9 cellular contexts compared by ENCODE assay signal in genomic region chr5:142320851-142321560, GRCh38. TPM values are rescaled to one million over a fixed set of nuclear protein-coding genes. Genes with fewer than 3 reads are reported as not detected.
DNase-seq lines count a peak whose midpoint lies in the region; ATAC-seq and TF ChIP-seq lines count a peak whose summit lies in the region.
"Had no signal": no experiment of that assay in that cellular context is flagged by ENCODE, and none has a peak within 500 bp of the region (broad histone marks: within the 10 kb centered on the region; RNA-seq: fewer than 3 reads in every experiment).

No MANE protein-coding gene starts in this region.

- H3K27me3 ChIP-seq in BLaER1 (no peaks in the 10 kb centered on the region), endodermal cell (ENCODE audit: control insufficient read depth, insufficient read depth, low read length, poor library complexity, severe bottlenecking) (no peaks in the 10 kb centered on the region), muscle layer of duodenum (ENCODE audit: low read depth, low read length) (no peaks in the 10 kb centered on the region)

- no peaks in the 10 kb centered on the region; the same call in 1 of the 2 replicates for H4K20me1 ChIP-seq in BLaER1

- H3K9me3 ChIP-seq in BLaER1 (no peaks in the 10 kb centered on the region), endodermal cell (ENCODE audit: control insufficient read depth, low read length) (no peaks in the 10 kb centered on the region), muscle layer of duodenum (ENCODE audit: control insufficient read depth in 1 of 2, low read length in 2 of 2) (no peaks in the 10 kb centered on the region)

- peak overlapping the region; percentile 94 for H3K4me2 ChIP-seq in BLaER1

- peak overlapping the region; percentile 80 for H3K27ac Mint-ChIP-seq in endodermal cell
- no peak overlapping the region for H3K27ac Mint-ChIP-seq in activated T-helper 17 cell treated with anti-CD3 and anti-CD28 coated beads, Interleukin-2, amount 50 U/mL, for 72 hours

- H3K36me3 Mint-ChIP-seq in endodermal cell (ENCODE audit: low read depth), result peaks cover 75% of the 10 kb centered on the region
- H3K36me3 Mint-ChIP-seq in activated T-helper 17 cell treated with anti-CD3 and anti-CD28 coated beads, Interleukin-2, amount 50 U/mL, for 72 hours (ENCODE audit: low read depth), result no peaks in the 10 kb centered on the region

- TF ChIP-seq CTCF in endodermal cell (conservative IDR thresholded peaks at IDR 0.05), result no peak

- H3K4me1 Mint-ChIP-seq in endodermal cell, result peaks cover 52% of the 10 kb centered on the region
- peaks cover 7% of the 10 kb centered on the region for H3K4me1 Mint-ChIP-seq in activated T-helper 17 cell treated with anti-CD3 and anti-CD28 coated beads, Interleukin-2, amount 50 U/mL, for 72 hours

- H3K36me3 ChIP-seq in BLaER1 (no peaks in the 10 kb centered on the region), endodermal cell (ENCODE audit: control insufficient read depth, insufficient read depth, low read length) (peaks cover 60% of the 10 kb centered on the region), muscle layer of duodenum (ENCODE audit: control insufficient read depth in 1 of 2, insufficient read depth in 2 of 2, low read length in 2 of 2) (peaks cover 0 to 10% of the 10 kb centered on the region in 2 donors)

- ATAC-seq in HG02759 (IDR thresholded peaks at IDR 0.05; ENCODE audit: unreplicated experiment) (no peak), GM21367 (IDR thresholded peaks at IDR 0.05; ENCODE audit: unreplicated experiment) (no peak)
- no peak for ATAC-seq in activated T-helper 17 cell treated with anti-CD3 and anti-CD28 coated beads, Interleukin-2, amount 50 U/mL, for 72 hours (replicated peaks)

- H3K4me3 ChIP-seq in BLaER1 (peak overlapping the region; percentile 58), endodermal cell (ENCODE audit: low read length) (peak overlapping the region; percentile 96), muscle layer of duodenum (ENCODE audit: low read depth in 1 of 2, low read length in 2 of 2) (peak overlapping the region; percentile 45 to 48)

- 17 to 18% methylated on average over 3 to 8 of the region's 8 CpGs for WGBS in endodermal cell (ENCODE audit: insufficient coverage in 1 of 2, insufficient read length in 1 of 2), 2 experiments

- H3K27me3 Mint-ChIP-seq in endodermal cell (ENCODE audit: insufficient read depth), result no peaks in the 10 kb centered on the region
- H3K27me3 Mint-ChIP-seq in activated T-helper 17 cell treated with anti-CD3 and anti-CD28 coated beads, Interleukin-2, amount 50 U/mL, for 72 hours, result peaks cover 31% of the 10 kb centered on the region

- H3K9me3 Mint-ChIP-seq in endodermal cell, result no peaks in the 10 kb centered on the region
- no peaks in the 10 kb centered on the region for H3K9me3 Mint-ChIP-seq in activated T-helper 17 cell treated with anti-CD3 and anti-CD28 coated beads, Interleukin-2, amount 50 U/mL, for 72 hours

- H3K9ac ChIP-seq in BLaER1 (peak overlapping the region; percentile 86), endodermal cell (ENCODE audit: extremely low read depth, low read length, poor library complexity, severe bottlenecking) (peak overlapping the region; percentile 12)

- peak overlapping the region; percentile 94 for H3K27ac ChIP-seq in BLaER1
- no peak overlapping the region for H3K27ac ChIP-seq in endodermal cell (ENCODE audit: low read depth, low read length)
- H3K27ac ChIP-seq in muscle layer of duodenum (ENCODE audit: low read length), result peak overlapping the region; percentile 60

- DNase-seq in NCI-H524 (lab: John Stamatoyannopoulos, UW) (peak; percentile 28 to 74), endodermal cell (no peak)
- DNase-seq in activated T-cell treated with anti-CD3 and anti-CD28 coated beads, Interleukin-2, amount 50 U/mL, for 1 hour, result no peak
- DNase-seq: activated CD4-positive, alpha-beta T cell treated with anti-CD3 and anti-CD28 coated beads, Interleukin-2, amount 50 U/mL, for 48 hours had no signal

- peak overlapping the region; percentile 98 for H3K4me3 Mint-ChIP-seq in endodermal cell
- H3K4me3 Mint-ChIP-seq in activated T-helper 17 cell treated with anti-CD3 and anti-CD28 coated beads, Interleukin-2, amount 50 U/mL, for 72 hours, result no peak overlapping the region

- H3K4me1 ChIP-seq in BLaER1 (peaks cover 94% of the 10 kb centered on the region), endodermal cell (ENCODE audit: control insufficient read depth, insufficient read depth, low read length) (peaks cover 7% of the 10 kb centered on the region), muscle layer of duodenum (ENCODE audit: control insufficient read depth in 1 of 2, insufficient read depth in 2 of 2, low read length in 2 of 2) (peaks cover 0 to 34% of the 10 kb centered on the region in 2 donors)

RNA-seq across cellular contexts. Expression of gene SPRY4, which starts 3.8 kb away (rescaled TPM):
- 100 to 1,000 TPM in 1 of 2 donors, 10 to 100 TPM in 1; 70.2 to 164 TPM for total RNA-seq in endodermal cell
- 27.0 TPM for polyA plus RNA-seq in endodermal cell (2013, experiment 1 of 2)
- 29.6 TPM for polyA plus RNA-seq in endodermal cell (2013, experiment 2 of 2)
- 1 to 10 TPM in 1 of 2 donors, under 1 TPM in 1; 0.71 to 1.1 TPM for total RNA-seq in activated T-helper 17 cell treated with anti-CD3 and anti-CD28 coated beads, Interleukin-2, amount 50 U/mL, for 72 hours

Comparison
In these comparisons a context has a peak if more than half of its experiments do, and no peak if none do; other contexts are left out.
1. DNase-seq: peak in NCI-H524 (2 of 2); none in endodermal cell (single experiment) and activated T-cell treated with anti-CD3 and anti-CD28 coated beads, Interleukin-2, amount 50 U/mL, for 1 hour (single experiment).
2. RNA of gene SPRY4, which starts 3.8 kb away (total RNA-seq): 70.2 to 164 TPM in endodermal cell; 0.71 to 1.1 TPM in activated T-helper 17 cell treated with anti-CD3 and anti-CD28 coated beads, Interleukin-2, amount 50 U/mL, for 72 hours; every median in the first group is over 10 times any median in the second.
3. Peak in every context shown above with its lines, with median percentiles within 50 percentile points of each other: H3K4me3 ChIP-seq.